In the genomic region with DNA sequence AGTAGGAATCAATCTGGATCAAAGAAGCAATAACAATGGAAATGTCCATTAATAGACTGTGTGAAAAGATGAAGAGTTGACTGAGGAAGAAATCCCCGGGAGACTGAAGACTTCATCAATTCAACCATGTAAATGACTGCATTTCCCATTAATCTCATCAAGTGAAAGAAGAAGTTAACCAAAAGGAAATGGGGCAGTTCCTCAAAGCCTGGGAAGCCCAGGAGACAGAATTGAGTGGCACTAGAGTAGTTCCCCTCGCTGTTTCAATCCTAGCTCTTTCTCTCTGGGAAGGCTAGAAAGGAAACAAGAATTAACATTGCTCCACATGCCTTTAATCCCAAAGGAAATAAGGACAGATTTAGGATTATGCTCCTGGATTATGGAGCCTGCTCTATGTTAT, we compare ENCODE assay signal across 19 cellular contexts. TPM values are rescaled to one million over a fixed set of nuclear protein-coding genes. Genes with fewer than 3 reads are reported as not detected.
A peak's percentile ranks its signal among the peaks of the same experiment; 100 is the strongest.
DNase-seq lines count a peak whose midpoint lies in the region; ATAC-seq, FAIRE-seq and TF ChIP-seq lines count a peak whose summit lies in the region.
"Had no signal": no experiment of that assay in that cellular context is flagged by ENCODE, and none has a peak within 500 bp of the region (broad histone marks: within the 10 kb centered on the region; RNA-seq: fewer than 3 reads in every experiment).

No MANE protein-coding gene starts in this region.

- H3K4me1 Mint-ChIP-seq in effector memory CD8-positive, alpha-beta T cell (ENCODE audit: low read depth in 2 of 2): no peaks in the 10 kb centered on the region

- H3K4me1 ChIP-seq in A673 (ENCODE audit: insufficient read depth, low read length, poor library complexity, severe bottlenecking) (peaks cover 7% of the 10 kb centered on the region), GM12878 (ENCODE audit: control insufficient read depth, insufficient read depth, low read length) (no peaks in the 10 kb centered on the region)
- peaks cover 34 to 51% (median 43%) of the 10 kb centered on the region in 10 experiments for H3K4me1 ChIP-seq in BLaER1 treated with 17β-estradiol and CSF1 and Interleukin-3, amounts not matched to agents 10 nM and 100 nM
- H3K4me1 ChIP-seq: BE2C had no signal

- H3K36me3 Mint-ChIP-seq in effector memory CD8-positive, alpha-beta T cell (ENCODE audit: insufficient read depth): no peaks in the 10 kb centered on the region
- H3K36me3 Mint-ChIP-seq: IgD-negative memory B cell had no signal

- in situ Hi-C loops in GM12878 (cut with MboI): no loop called here

- peak overlapping the region; percentile 35 to 92 (median 86) for H3K4me2 ChIP-seq in BLaER1 treated with 17β-estradiol and CSF1 and Interleukin-3, amounts not matched to agents 10 nM and 100 nM
- H3K4me2 ChIP-seq in GM12878 (ENCODE audit: control insufficient read depth, insufficient read depth): no peak overlapping the region

- SMC1A ChIA-PET in GM12878 (lab: Charles Lee; ENCODE audit: uncharacterized antibody, unreplicated experiment): interaction anchor here (1.4 kb wide), 1 partner anchor 38 kb away, joined by 5 read pairs; no protein-coding TSS in a partner anchor

- H3K4me3 ChIP-seq in A673 (ENCODE audit: low read depth, low read length, poor library complexity, severe bottlenecking) (no peak overlapping the region), GM12878 (no peak overlapping the region)
- no peak overlapping the region for H3K4me3 ChIP-seq in BLaER1 treated with 17β-estradiol and CSF1 and Interleukin-3, amounts not matched to agents 10 nM and 100 nM
- H3K4me3 ChIP-seq: SK-N-MC had no signal

- FAIRE-seq in GM12878 (lab: Jason Lieb, UNC): no peak

- intact Hi-C loops in A673 (cut with micrococcal nuclease; ENCODE audit: unreplicated experiment): no loop called here
- intact Hi-C loops in GM12878 (cut with micrococcal nuclease; ENCODE audit: unreplicated experiment): no loop called here

- peaks cover 30 to 37% of the 10 kb centered on the region in 2 donors for H3K27me3 Mint-ChIP-seq in effector memory CD8-positive, alpha-beta T cell

- ATAC-seq in GM12878: no peak
- no peak for ATAC-seq in effector memory CD8-positive, alpha-beta T cell (replicated peaks)

- CTCF ChIA-PET in A673 (lab: Charles Lee): no interaction called here
- CTCF ChIA-PET in GM12878 (lab: Yijun Ruan, JAX): no interaction called here

- no peak for TF ChIP-seq EP300 in GM12878 (IDR thresholded peaks at IDR 0.05; ENCODE audit: borderline replicate concordance in 1 of 2, control insufficient read depth in 1 of 2, low read depth in 2 of 2, low read length in 2 of 2)

- H3K27me3 ChIP-seq in A673 (replicated peaks; ENCODE audit: insufficient read depth, low read depth, low read length, poor library complexity) (no peaks in the 10 kb centered on the region), GM12878 (replicated peaks in 1 of 2; ENCODE audit: control insufficient read depth in 2 of 2, insufficient read depth in 2 of 2, low read length in 1 of 2) (no peaks in the 10 kb centered on the region; a peak in 1 of 4 replicates)
- no peaks in the 10 kb centered on the region for H3K27me3 ChIP-seq in BLaER1 treated with 17β-estradiol and CSF1 and Interleukin-3, amounts not matched to agents 10 nM and 100 nM
- H3K27me3 ChIP-seq: BE2C had no signal

- TF ChIP-seq POLR2A in GM12878 (IDR thresholded peaks at IDR 0.05; ENCODE audit: low read depth, low read length): no peak

- H3K4me3 Mint-ChIP-seq in effector memory CD8-positive, alpha-beta T cell: no peak overlapping the region
- H3K4me3 Mint-ChIP-seq: H9, IgD-negative memory B cell had no signal

- no peaks in the 10 kb centered on the region for H3K79me2 ChIP-seq in GM12878 (ENCODE audit: control insufficient read depth, insufficient read depth, low read length)

- 0% methylated on average over 2 of the region's 2 CpGs for WGBS in GM12878 (ENCODE audit: insufficient coverage, insufficient replicate concordance, low lambda C conversion rate, missing lambda C conversion rate)

- DNase-seq in A673 (ENCODE audit: low spot score): peak; percentile 30
- peak; percentile 76 for DNase-seq in MV-4-11 (lab: John Stamatoyannopoulos, UW)
- DNase-seq in GM12878 (ENCODE audit: low read depth, low spot score): no peak
- DNase-seq in activated CD4-positive, alpha-beta T cell treated with anti-CD3 and anti-CD28 coated beads, Interleukin-2, amount 50 U/mL, for 1 hour: no peak
- DNase-seq in effector memory CD8-positive, alpha-beta T cell: no peak
- no peak for DNase-seq in SK-N-DZ (ENCODE audit: low spot score)
- no peak for DNase-seq in NCI-H1048 (lab: John Stamatoyannopoulos, UW)
- DNase-seq: ACHN, BE2C, DMS 273 treated with DMSO at 0.1 percent for 48 hours, H9, NCI-H187 treated with DMSO at 0.1 percent for 48 hours, NCI-H2171, NCI-H510A, T-helper 2 cell had no signal

- BruUV-seq in A673 (replicated peaks; lab: Mats Ljungman, UMichigan) (no TSS peak), GM12878 (replicated peaks; lab: Mats Ljungman, UMichigan) (no TSS peak)

- no peaks in the 10 kb centered on the region for H3K36me3 ChIP-seq in A673 (ENCODE audit: insufficient read depth, low read length, poor library complexity, severe bottlenecking)
- no peaks in the 10 kb centered on the region for H3K36me3 ChIP-seq in BLaER1 treated with 17β-estradiol and CSF1 and Interleukin-3, amounts not matched to agents 10 nM and 100 nM
- no peaks in the 10 kb centered on the region for H3K36me3 ChIP-seq in GM12878 (ENCODE audit: control insufficient read depth in 2 of 2, insufficient read depth in 2 of 2, low read length in 1 of 2)
- H3K36me3 ChIP-seq: BE2C had no signal

- no peak for TF ChIP-seq RAD21 in GM12878 (IDR thresholded peaks at IDR 0.05; ENCODE audit: insufficient read depth, low read depth, low read length)

- no peaks in the 10 kb centered on the region for H3K9me3 Mint-ChIP-seq in effector memory CD8-positive, alpha-beta T cell
- H3K9me3 Mint-ChIP-seq: H9, IgD-negative memory B cell had no signal

- RAD21 ChIA-PET in GM12878 (lab: Charles Lee; ENCODE audit: unreplicated experiment): no interaction called here

- no peaks in the 10 kb centered on the region for H4K20me1 ChIP-seq in BLaER1 treated with 17β-estradiol and CSF1 and Interleukin-3, amounts not matched to agents 10 nM and 100 nM
- H4K20me1 ChIP-seq in GM12878 (ENCODE audit: control insufficient read depth, insufficient read depth): no peaks in the 10 kb centered on the region

- no peak overlapping the region for H3K9ac ChIP-seq in BLaER1 treated with 17β-estradiol and CSF1 and Interleukin-3, amounts not matched to agents 10 nM and 100 nM
- H3K9ac ChIP-seq in GM12878 (ENCODE audit: control insufficient read depth, insufficient read depth, low read length): no peak overlapping the region

- H3K27ac ChIP-seq in A673 (ENCODE audit: low read depth, low read length, poor library complexity, severe bottlenecking) (no peak overlapping the region), GM12878 (ENCODE audit: control insufficient read depth, insufficient read depth) (no peak overlapping the region)
- peak overlapping the region in 3 of 11 experiments; percentile 6 to 44 (median 16); a peak in 3 of 22 replicates for H3K27ac ChIP-seq in BLaER1 treated with 17β-estradiol and CSF1 and Interleukin-3, amounts not matched to agents 10 nM and 100 nM
- H3K27ac ChIP-seq: SK-N-MC had no signal

- POLR2A ChIA-PET in A673 (lab: Charles Lee; ENCODE audit: low non-redundant PET): no interaction called here
- POLR2A ChIA-PET in GM12878 (lab: Charles Lee): no interaction called here

- H3K9me3 ChIP-seq in A673 (ENCODE audit: low read depth, low read length, poor library complexity, severe bottlenecking): no peaks in the 10 kb centered on the region
- H3K9me3 ChIP-seq in BLaER1 treated with 17β-estradiol and CSF1 and Interleukin-3, amounts not matched to agents 10 nM and 100 nM (replicated peaks in 1 of 11): no peaks in the 10 kb centered on the region
- H3K9me3 ChIP-seq in GM12878 (replicated peaks; ENCODE audit: control insufficient read depth, insufficient read depth, low read length): no peaks in the 10 kb centered on the region
- H3K9me3 ChIP-seq: BE2C had no signal

- TF ChIP-seq CTCF in A673 (conservative IDR thresholded peaks at IDR 0.05; ENCODE audit: low read depth, low read length) (no peak), GM12878 (IDR thresholded peaks at IDR 0.05 in 2 of 3, conservative IDR thresholded peaks at IDR 0.05 in 1 of 3; ENCODE audit: control insufficient read depth in 2 of 3, extremely low read depth in 1 of 3, insufficient read depth in 1 of 3, low read depth in 3 of 3, low read length in 3 of 3) (no peak)

- H3K27ac Mint-ChIP-seq in effector memory CD8-positive, alpha-beta T cell: no peak overlapping the region

- H2AFZ ChIP-seq in GM12878 (ENCODE audit: control insufficient read depth, low read depth, low read length): no peak overlapping the region

RNA-seq across cellular contexts. Expression of a gene that starts 4.8 kb away (rescaled TPM):
- not detected in 2 replicates for total RNA-seq in A673 (2021)
- total RNA-seq in GM12878 (2013; cell fraction: nucleolus; rRNA removed): not detected in 2 replicates
- total RNA-seq in GM12878 (2014; rRNA removed): not detected in 2 replicates
- not detected in 2 replicates for total RNA-seq in GM12878 (2014; rRNA removed; fragmentation: Illumina TruSeq; extraction: Trizol)
- not detected in 2 replicates for total RNA-seq in GM12878 (2021)
- polyA plus RNA-seq in GM12878 (2011; ENCODE audit: low read depth): not detected
- polyA plus RNA-seq in GM12878 (2011; rRNA removed): not detected in 2 replicates
- not detected in 2 replicates for polyA plus RNA-seq in GM12878 (2011; cell fraction: cytosol; rRNA removed)
- not detected in 2 replicates for polyA plus RNA-seq in GM12878 (2011; cell fraction: nucleus; rRNA removed)
- not detected in 2 replicates for polyA plus RNA-seq in GM12878 (2012)
- not detected in 2 replicates for polyA plus RNA-seq in GM12878 (2014; fragmentation: Illumina TruSeq; extraction: Trizol)
- polyA plus RNA-seq in GM12878 (2014; fragmentation: Nextera tagmentation; extraction: Ambion mirVana): not detected
- not detected in 2 replicates for polyA plus RNA-seq in GM12878 (2014; rRNA removed)
- not detected for polyA plus RNA-seq in GM12878 (2016; fragmentation: Nextera tagmentation; extraction: Ambion mirVana)
- polyA minus RNA-seq in GM12878 (2011; rRNA and poly(A)+ RNA removed): not detected in 2 replicates
- not detected in 2 replicates for polyA minus RNA-seq in GM12878 (2011; cell fraction: cytosol; rRNA and poly(A)+ RNA removed)
- polyA minus RNA-seq in GM12878 (2011; cell fraction: nucleus; rRNA and poly(A)+ RNA removed): not detected in 2 replicates
- polyA plus RNA-seq in SK-N-DZ (2014; cell fraction: cytosol; rRNA removed): not detected in 2 replicates
- polyA plus RNA-seq in SK-N-DZ (2014; cell fraction: nucleus; rRNA removed): not detected in 2 replicates
- total RNA-seq: H9, HT-29 had no signal
- polyA plus RNA-seq: IgD-negative memory B cell had no signal

RNA-seq across cellular contexts. Expression of a gene that starts 20.4 kb away (rescaled TPM):
- total RNA-seq in A673 (2021): not detected in 2 replicates
- total RNA-seq in GM12878 (2013; cell fraction: nucleolus; rRNA removed): 16.3 and 19.7 TPM in 2 replicates
- total RNA-seq in GM12878 (2014; rRNA removed): not detected in 2 replicates
- total RNA-seq in GM12878 (2014; rRNA removed; fragmentation: Illumina TruSeq; extraction: Trizol): not detected in 2 replicates
- total RNA-seq in GM12878 (2021): not detected in 2 replicates
- not detected for polyA plus RNA-seq in GM12878 (2011; ENCODE audit: low read depth)
- not detected in 2 replicates for polyA plus RNA-seq in GM12878 (2011; rRNA removed)
- not detected in 2 replicates for polyA plus RNA-seq in GM12878 (2011; cell fraction: cytosol; rRNA removed)
- polyA plus RNA-seq in GM12878 (2011; cell fraction: nucleus; rRNA removed): not detected in 2 replicates
- not detected in 2 replicates for polyA plus RNA-seq in GM12878 (2012)
- not detected in 2 replicates for polyA plus RNA-seq in GM12878 (2014; fragmentation: Illumina TruSeq; extraction: Trizol)
- polyA plus RNA-seq in GM12878 (2014; fragmentation: Nextera tagmentation; extraction: Ambion mirVana): not detected
- not detected in 2 replicates for polyA plus RNA-seq in GM12878 (2014; rRNA removed)
- polyA plus RNA-seq in GM12878 (2016; fragmentation: Nextera tagmentation; extraction: Ambion mirVana): not detected
- polyA minus RNA-seq in GM12878 (2011; rRNA and poly(A)+ RNA removed): 0.29 and 0.52 TPM in 2 replicates
- polyA minus RNA-seq in GM12878 (2011; cell fraction: cytosol; rRNA and poly(A)+ RNA removed): not detected in 2 replicates
- 0.96 and 1.1 TPM in 2 replicates for polyA minus RNA-seq in GM12878 (2011; cell fraction: nucleus; rRNA and poly(A)+ RNA removed)
- polyA plus RNA-seq in SK-N-DZ (2014; cell fraction: cytosol; rRNA removed): not detected in 2 replicates
- not detected in 2 replicates for polyA plus RNA-seq in SK-N-DZ (2014; cell fraction: nucleus; rRNA removed)
- total RNA-seq: H9, HT-29 had no signal
- polyA plus RNA-seq: IgD-negative memory B cell had no signal

Comparison
In these comparisons a context has a peak if more than half of its experiments do, and no peak if none do; other contexts are left out.
1. DNase-seq: peak in A673 (single experiment) and MV-4-11 (single experiment); none in GM12878 (single experiment), activated CD4-positive, alpha-beta T cell treated with anti-CD3 and anti-CD28 coated beads, Interleukin-2, amount 50 U/mL, for 1 hour (single experiment), effector memory CD8-positive, alpha-beta T cell (0 of 3), SK-N-DZ (single experiment) and NCI-H1048 (single experiment).